ENCODE assay signal across 13 cellular contexts in the genomic region with DNA sequence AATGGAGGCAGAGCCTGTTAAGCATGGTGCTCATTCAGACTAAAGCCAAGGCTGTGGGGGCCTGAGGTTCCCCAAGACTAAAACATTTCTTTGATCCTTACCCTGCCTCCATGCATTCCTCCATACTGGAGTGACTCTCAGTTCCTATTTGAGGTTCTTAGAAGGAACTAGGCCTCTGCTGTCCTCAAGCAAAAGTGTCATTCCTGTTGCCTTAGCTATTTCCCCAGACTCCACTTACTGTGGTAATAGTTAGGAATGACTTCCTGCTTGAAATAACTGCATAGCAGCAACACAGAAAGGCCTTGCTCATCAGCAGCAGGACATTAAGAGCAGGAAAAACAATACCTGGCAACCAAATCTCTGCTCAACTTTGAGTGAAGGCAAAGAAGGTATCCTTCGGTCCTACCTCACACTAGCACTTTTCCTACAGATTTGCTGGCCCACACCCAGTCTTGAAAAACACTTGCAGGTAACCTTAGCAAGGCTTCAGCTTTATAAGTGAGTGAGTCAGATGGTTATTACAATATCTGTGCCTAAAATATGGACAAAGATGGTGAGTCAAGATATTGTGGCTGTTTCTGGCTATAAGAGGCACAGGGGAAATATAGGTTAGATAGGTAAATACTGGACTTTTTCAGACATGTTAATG. TPM values are rescaled to one million over a fixed set of nuclear protein-coding genes. Genes with fewer than 3 reads are reported as not detected.
DNase-seq lines count a peak whose midpoint lies in the region; ATAC-seq and TF ChIP-seq lines count a peak whose summit lies in the region.
"Had no signal": no experiment of that assay in that cellular context is flagged by ENCODE, and none has a peak within 500 bp of the region (broad histone marks: within the 10 kb centered on the region; RNA-seq: fewer than 3 reads in every experiment).

No MANE protein-coding gene starts in this region.

- H3K9me3 ChIP-seq in CD4-positive, CD25-positive, alpha-beta regulatory T cell (ENCODE audit: control insufficient read depth in 2 of 2, low read length in 2 of 2): no peaks in the 10 kb centered on the region
- H3K9me3 ChIP-seq in mesenchymal stem cell (ENCODE audit: control insufficient read depth, low read length): no peaks in the 10 kb centered on the region
- H3K9me3 ChIP-seq in MM.1S (replicated peaks; ENCODE audit: insufficient read depth, low read length): no peaks in the 10 kb centered on the region
- H3K9me3 ChIP-seq: ovary had no signal

- peak overlapping the region in 2 of 3 donors; percentile 11 to 20 for H3K27ac Mint-ChIP-seq in CD4-positive, CD25-positive, alpha-beta regulatory T cell

- peaks cover 18% of the 10 kb centered on the region for H3K36me3 ChIP-seq in CD4-positive, CD25-positive, alpha-beta regulatory T cell (ENCODE audit: control insufficient read depth, insufficient read depth, low read length)
- H3K36me3 ChIP-seq in mesenchymal stem cell (ENCODE audit: control insufficient read depth in 1 of 2, insufficient read depth in 2 of 2, low read depth in 1 of 2, low read length in 2 of 2) (peaks cover 30 to 70% of the 10 kb centered on the region in 2 experiments), MM.1S (replicated peaks; ENCODE audit: insufficient read depth, low read length) (no peaks in the 10 kb centered on the region)
- H3K36me3 ChIP-seq: ovary had no signal

- H3K27me3 Mint-ChIP-seq in CD4-positive, CD25-positive, alpha-beta regulatory T cell: no peaks in the 10 kb centered on the region

- DNase-seq in CD4-positive, CD25-positive, alpha-beta regulatory T cell: no peak
- DNase-seq in OCI-M1 (lab: John Stamatoyannopoulos, UW) (peak; percentile 41), choroid plexus epithelial cell (ENCODE audit: low read depth) (peak; percentile 69), mesenchymal stem cell (peak; percentile 85), GM13976 (ENCODE audit: low spot score) (no peak), 8988T (no peak), MM.1S (no peak)
- DNase-seq: effector memory CD4-positive, alpha-beta T cell; H7; NCI-H1105; NK-92 treated with Interleukin-12 subunit alpha and Interleukin-12 subunit beta, amount 100 ng/mL, for 24 hours; ovary had no signal

- no peak overlapping the region for H3K27ac ChIP-seq in CD4-positive, CD25-positive, alpha-beta regulatory T cell (ENCODE audit: insufficient read depth, low read length, poor library complexity, severe bottlenecking)
- peak overlapping the region; percentile 75 for H3K27ac ChIP-seq in mesenchymal stem cell (ENCODE audit: low read length, poor library complexity, severe bottlenecking)
- no peak overlapping the region for H3K27ac ChIP-seq in MM.1S (ENCODE audit: low read length)
- H3K27ac ChIP-seq: ovary had no signal

- H3K23ac ChIP-seq in mesenchymal stem cell (ENCODE audit: low read length in 2 of 2): no peak overlapping the region

- H2BK15ac ChIP-seq in mesenchymal stem cell (ENCODE audit: low read depth, poor library complexity, severe bottlenecking): no peak overlapping the region

- no peak for TF ChIP-seq CTCF in choroid plexus epithelial cell (conservative IDR thresholded peaks at IDR 0.05; ENCODE audit: low read depth, low read length)
- no peak for TF ChIP-seq CTCF in GM13976 (IDR thresholded peaks at IDR 0.05; ENCODE audit: borderline replicate concordance, control extremely low read depth, extremely low read depth, insufficient read depth, missing control alignments)
- TF ChIP-seq CTCF in MM.1S (IDR thresholded peaks at IDR 0.05; ENCODE audit: low read length): no peak

- no peak overlapping the region for H3K14ac ChIP-seq in mesenchymal stem cell (ENCODE audit: low read length in 2 of 2)

- no peak overlapping the region for H2BK12ac ChIP-seq in mesenchymal stem cell (ENCODE audit: low read length in 2 of 2)

- H3K4me2 ChIP-seq in mesenchymal stem cell (ENCODE audit: low read length, poor library complexity, severe bottlenecking) (no peak overlapping the region), MM.1S (ENCODE audit: low read depth, low read length) (no peak overlapping the region)

- no peak overlapping the region for H2AFZ ChIP-seq in mesenchymal stem cell (ENCODE audit: low read depth, low read length)
- no peak overlapping the region for H2AFZ ChIP-seq in MM.1S (ENCODE audit: low read length)

- H3F3A ChIP-seq in MM.1S (ENCODE audit: insufficient read depth, low read length): peaks cover 4% of the 10 kb centered on the region; the same call in 1 of the 2 replicates

- no peak overlapping the region for H2BK120ac ChIP-seq in mesenchymal stem cell (ENCODE audit: low read depth, low read length)

- no peaks in the 10 kb centered on the region for H3K9me2 ChIP-seq in MM.1S (replicated peaks; ENCODE audit: insufficient read depth, low read length)

- H3K4ac ChIP-seq in mesenchymal stem cell (ENCODE audit: low read depth in 1 of 2, low read length in 2 of 2): no peak overlapping the region

- in situ Hi-C loops in GM13976 (cut with MboI; ENCODE audit: low sequenced_read_pairs, unreplicated experiment): no loop called here

- peak overlapping the region; percentile 34 for H3K9ac ChIP-seq in mesenchymal stem cell (ENCODE audit: low read length)
- no peak overlapping the region for H3K9ac ChIP-seq in MM.1S (ENCODE audit: low read length)

- H3K27me3 ChIP-seq in CD4-positive, CD25-positive, alpha-beta regulatory T cell (ENCODE audit: control insufficient read depth, insufficient read depth, low read length): no peaks in the 10 kb centered on the region
- H3K27me3 ChIP-seq in mesenchymal stem cell (ENCODE audit: control insufficient read depth in 1 of 2, insufficient read depth in 1 of 2, low read length in 2 of 2): no peaks in the 10 kb centered on the region
- H3K27me3 ChIP-seq in MM.1S (replicated peaks; ENCODE audit: insufficient read depth, low read length): no peaks in the 10 kb centered on the region
- H3K27me3 ChIP-seq: ovary had no signal

- H3K4me1 ChIP-seq in CD4-positive, CD25-positive, alpha-beta regulatory T cell (ENCODE audit: control insufficient read depth, insufficient read depth, low read length, poor library complexity, severe bottlenecking): no peaks in the 10 kb centered on the region
- peaks cover 15% of the 10 kb centered on the region for H3K4me1 ChIP-seq in mesenchymal stem cell (ENCODE audit: control insufficient read depth, insufficient read depth, low read depth, low read length)
- H3K4me1 ChIP-seq in MM.1S (ENCODE audit: low read length): no peaks in the 10 kb centered on the region

- no CpG with 5 or more reads among the region's 1 CpG for WGBS in mesenchymal stem cell

- H3K4me1 Mint-ChIP-seq in CD4-positive, CD25-positive, alpha-beta regulatory T cell: peaks cover 0 to 8% (median 2%) of the 10 kb centered on the region in 4 donors

- no peaks in the 10 kb centered on the region for H3K79me2 ChIP-seq in MM.1S (ENCODE audit: low read length)

- H4K91ac ChIP-seq in mesenchymal stem cell (ENCODE audit: low read length): no peak overlapping the region

- no peak overlapping the region for H4K8ac ChIP-seq in mesenchymal stem cell (ENCODE audit: low read length)

- H3K18ac ChIP-seq in mesenchymal stem cell (ENCODE audit: low read depth in 1 of 2, low read length in 2 of 2): peak overlapping the region in 1 of 2 experiments; percentile 27

- ATAC-seq in CD4-positive, CD25-positive, alpha-beta regulatory T cell (ENCODE audit: low read depth in 2 of 2): no peak
- ATAC-seq in HG02610 (IDR thresholded peaks at IDR 0.05; ENCODE audit: unreplicated experiment): no peak

- peak overlapping the region; percentile 31 for H2AK5ac ChIP-seq in mesenchymal stem cell (ENCODE audit: low read length, severe bottlenecking)

- H3K79me1 ChIP-seq in mesenchymal stem cell (replicated peaks; ENCODE audit: low read length, poor library complexity, severe bottlenecking): peaks cover 19% of the 10 kb centered on the region

- no peak overlapping the region for H3K4me3 Mint-ChIP-seq in CD4-positive, CD25-positive, alpha-beta regulatory T cell

- peaks cover 0 to 2% (median 0%) of the 10 kb centered on the region in 7 donors for H3K9me3 Mint-ChIP-seq in CD4-positive, CD25-positive, alpha-beta regulatory T cell

- no peaks in the 10 kb centered on the region for H4K20me1 ChIP-seq in MM.1S (ENCODE audit: insufficient read depth, low read length)

- no peak overlapping the region for H2BK5ac ChIP-seq in mesenchymal stem cell (ENCODE audit: low read depth, low read length, poor library complexity, severe bottlenecking)

- no peak overlapping the region for H3K4me3 ChIP-seq in CD4-positive, CD25-positive, alpha-beta regulatory T cell (ENCODE audit: low read depth, low read length)
- H3K4me3 ChIP-seq in choroid plexus epithelial cell (ENCODE audit: low read depth, low read length) (no peak overlapping the region), mesenchymal stem cell (ENCODE audit: insufficient read depth in 1 of 2, low read depth in 1 of 2, low read length in 2 of 2) (no peak overlapping the region), MM.1S (ENCODE audit: low read length) (no peak overlapping the region)
- H3K4me3 ChIP-seq: ovary had no signal

- peaks cover 9% of the 10 kb centered on the region for H3K36me3 Mint-ChIP-seq in CD4-positive, CD25-positive, alpha-beta regulatory T cell

RNA-seq across cellular contexts. Expression of a gene that starts 14.8 kb away (rescaled TPM):
- 35.0 TPM for total RNA-seq in CD4-positive, CD25-positive, alpha-beta regulatory T cell
- polyA plus RNA-seq in CD4-positive, CD25-positive, alpha-beta regulatory T cell: 10 to 100 TPM; 45.8 to 51.3 (median 50.7) TPM
- 55.2 TPM for polyA plus RNA-seq in mesenchymal stem cell (2013, experiment 1 of 2)
- polyA plus RNA-seq in mesenchymal stem cell (2013, experiment 2 of 2): 53.6 TPM

RNA-seq across cellular contexts. Expression of a gene that starts 14.9 kb away (rescaled TPM):
- 120 TPM for total RNA-seq in CD4-positive, CD25-positive, alpha-beta regulatory T cell
- 100 to 1,000 TPM; 299 to 357 (median 342) TPM for polyA plus RNA-seq in CD4-positive, CD25-positive, alpha-beta regulatory T cell
- 399 TPM for polyA plus RNA-seq in mesenchymal stem cell (2013, experiment 1 of 2)
- polyA plus RNA-seq in mesenchymal stem cell (2013, experiment 2 of 2): 420 TPM

RNA-seq across cellular contexts. Expression of a gene that starts 41.0 kb away (rescaled TPM):
- total RNA-seq in CD4-positive, CD25-positive, alpha-beta regulatory T cell: 0.67 TPM
- polyA plus RNA-seq in CD4-positive, CD25-positive, alpha-beta regulatory T cell: 1 to 10 TPM in 1 of 4 donors, under 1 TPM in 2, not detected in 1; 0.13 to 1.7 (median 0.16) TPM
- polyA plus RNA-seq in mesenchymal stem cell (2013, experiment 1 of 2): 1.2 TPM
- 1.1 TPM for polyA plus RNA-seq in mesenchymal stem cell (2013, experiment 2 of 2)

RNA-seq across cellular contexts. Expression of a gene that starts 52.0 kb away (rescaled TPM):
- total RNA-seq in CD4-positive, CD25-positive, alpha-beta regulatory T cell: 33.4 TPM
- 10 to 100 TPM; 10.8 to 19.6 (median 15.7) TPM for polyA plus RNA-seq in CD4-positive, CD25-positive, alpha-beta regulatory T cell
- 12.0 TPM for polyA plus RNA-seq in mesenchymal stem cell (2013, experiment 1 of 2)
- polyA plus RNA-seq in mesenchymal stem cell (2013, experiment 2 of 2): 13.8 TPM

Comparison
In these comparisons a context has a peak if more than half of its experiments do, and no peak if none do; other contexts are left out.
1. DNase-seq: peak in OCI-M1 (single experiment), choroid plexus epithelial cell (single experiment) and mesenchymal stem cell (single experiment); none in CD4-positive, CD25-positive, alpha-beta regulatory T cell (0 of 3), GM13976 (single experiment), 8988T (single experiment) and MM.1S (single experiment).